Comparison of ENCODE assay signal across 8 cellular contexts in genomic region chr7:24715661-24716479, GRCh38. TPM values are rescaled to one million over a fixed set of nuclear protein-coding genes. Genes with fewer than 3 reads are reported as not detected.
DNase-seq lines count a peak whose midpoint lies in the region; ATAC-seq and TF ChIP-seq lines count a peak whose summit lies in the region.

No MANE protein-coding gene starts in this region.

- H3K27ac ChIP-seq in breast epithelium, result no peak overlapping the region
- H3K27ac ChIP-seq in CD4-positive, alpha-beta memory T cell (ENCODE audit: low read depth, low read length), result no peak overlapping the region

- CTCF ChIA-PET in MCF 10A (lab: Yijun Ruan, JAX), result interaction anchor here (0.6 to 1.1 kb wide), 4 partner anchors 12 to 760 kb away, joined by 3 read pairs; no protein-coding TSS in a partner anchor
- CTCF ChIA-PET in CD4-positive, alpha-beta memory T cell (lab: Charles Lee; ENCODE audit: partially characterized antibody), result interaction anchor here (1.5 kb wide), 1 partner anchor 10 kb away, joined by 7 read pairs; no protein-coding TSS in a partner anchor

- no peak overlapping the region for H3K27ac Mint-ChIP-seq in MCF 10A (ENCODE audit: low read depth, unreplicated experiment)
- no peak overlapping the region for H3K27ac Mint-ChIP-seq in central memory CD8-positive, alpha-beta T cell (ENCODE audit: low read depth)
- peak overlapping the region in 1 of 7 donors; percentile 58 for H3K27ac Mint-ChIP-seq in CD4-positive, alpha-beta memory T cell

- POLR2A ChIA-PET in MCF 10A (lab: Yijun Ruan, JAX), result no interaction called here
- POLR2A ChIA-PET in CD4-positive, alpha-beta memory T cell (lab: Charles Lee; ENCODE audit: partially characterized antibody), result no interaction called here

- TF ChIP-seq CTCF in MCF 10A (IDR thresholded peaks at IDR 0.05; ENCODE audit: unreplicated experiment) (no peak), breast epithelium (IDR thresholded peaks at IDR 0.05) (no peak)

- H3K4me1 Mint-ChIP-seq in MCF 10A (ENCODE audit: insufficient read depth, unreplicated experiment), result peaks cover 2% of the 10 kb centered on the region
- H3K4me1 Mint-ChIP-seq in central memory CD8-positive, alpha-beta T cell, result peaks cover 16% of the 10 kb centered on the region
- peaks cover 0 to 8% (median 0%) of the 10 kb centered on the region in 4 donors for H3K4me1 Mint-ChIP-seq in CD4-positive, alpha-beta memory T cell

- peaks cover 7% of the 10 kb centered on the region for H3K36me3 Mint-ChIP-seq in MCF 10A (ENCODE audit: insufficient read depth, unreplicated experiment)
- H3K36me3 Mint-ChIP-seq in central memory CD8-positive, alpha-beta T cell (ENCODE audit: insufficient read depth), result peaks cover 1% of the 10 kb centered on the region
- no peaks in the 10 kb centered on the region for H3K36me3 Mint-ChIP-seq in CD4-positive, alpha-beta memory T cell

- H3K9me3 ChIP-seq in breast epithelium, result no peaks in the 10 kb centered on the region
- no peaks in the 10 kb centered on the region for H3K9me3 ChIP-seq in CD4-positive, alpha-beta memory T cell (ENCODE audit: control insufficient read depth in 1 of 2, low read length in 2 of 2)

- H3K36me3 ChIP-seq in breast epithelium, result no peaks in the 10 kb centered on the region
- H3K36me3 ChIP-seq in H7 (replicated peaks; ENCODE audit: control insufficient read depth, insufficient read depth, low read length), result no peaks in the 10 kb centered on the region
- no peaks in the 10 kb centered on the region for H3K36me3 ChIP-seq in CD4-positive, alpha-beta memory T cell (ENCODE audit: insufficient read depth, low read length)

- DNase-seq in MCF 10A (ENCODE audit: unreplicated experiment) (peak; percentile 41), breast epithelium (ENCODE audit: low spot score in 2 of 2) (no peak), H7 (peak; percentile 81), Kasumi-1 (lab: John Stamatoyannopoulos, UW) (peak; percentile 81 to 89), myocyte (ENCODE audit: low read depth) (peak; percentile 90), amniotic stem cell (lab: John Stamatoyannopoulos, UW) (no peak)
- DNase-seq in central memory CD8-positive, alpha-beta T cell (ENCODE audit: low spot score in 2 of 2), result peak in 1 of 2 donors; percentile 6
- DNase-seq in CD4-positive, alpha-beta memory T cell, result no peak

- H3K9me3 Mint-ChIP-seq in MCF 10A (ENCODE audit: unreplicated experiment), result no peaks in the 10 kb centered on the region
- H3K9me3 Mint-ChIP-seq in central memory CD8-positive, alpha-beta T cell, result no peaks in the 10 kb centered on the region
- H3K9me3 Mint-ChIP-seq in CD4-positive, alpha-beta memory T cell, result no peaks in the 10 kb centered on the region

- ATAC-seq in central memory CD8-positive, alpha-beta T cell (replicated peaks; ENCODE audit: extremely low read depth, poor library complexity, severe bottlenecking), result peak; percentile 64

- H3K27me3 Mint-ChIP-seq in MCF 10A (ENCODE audit: insufficient read depth, unreplicated experiment), result no peaks in the 10 kb centered on the region
- peaks cover 58% of the 10 kb centered on the region for H3K27me3 Mint-ChIP-seq in central memory CD8-positive, alpha-beta T cell
- H3K27me3 Mint-ChIP-seq in CD4-positive, alpha-beta memory T cell, result peaks cover 0 to 22% of the 10 kb centered on the region in 2 donors

- H3K4me1 ChIP-seq in breast epithelium, result no peaks in the 10 kb centered on the region
- no peaks in the 10 kb centered on the region for H3K4me1 ChIP-seq in CD4-positive, alpha-beta memory T cell (ENCODE audit: insufficient read depth, low read length)

- TF ChIP-seq POLR2A in breast epithelium (IDR thresholded peaks at IDR 0.05), result no peak

- no TSS peak for BruUV-seq in MCF 10A (replicated peaks; lab: Mats Ljungman, UMichigan)

- intact Hi-C loops in MCF 10A (cut with micrococcal nuclease), result no loop called here
- intact Hi-C loops in breast epithelium (cut with DNase I; ENCODE audit: low total_unique reads), result no loop called here
- intact Hi-C loops in CD4-positive, alpha-beta memory T cell (cut with micrococcal nuclease), result no loop called here

- H3K4me3 Mint-ChIP-seq in MCF 10A (ENCODE audit: unreplicated experiment), result no peak overlapping the region
- no peak overlapping the region for H3K4me3 Mint-ChIP-seq in central memory CD8-positive, alpha-beta T cell
- no peak overlapping the region for H3K4me3 Mint-ChIP-seq in CD4-positive, alpha-beta memory T cell

- H3K27me3 ChIP-seq in breast epithelium (no peaks in the 10 kb centered on the region), H7 (ENCODE audit: control insufficient read depth, insufficient read depth, low read length) (no peaks in the 10 kb centered on the region)
- H3K27me3 ChIP-seq in CD4-positive, alpha-beta memory T cell (ENCODE audit: insufficient read depth, low read length), result no peaks in the 10 kb centered on the region

- no peak overlapping the region for H3K4me3 ChIP-seq in breast epithelium
- no peak overlapping the region for H3K4me3 ChIP-seq in H7 (ENCODE audit: insufficient read depth, low read depth, low read length)
- no peak overlapping the region for H3K4me3 ChIP-seq in CD4-positive, alpha-beta memory T cell (ENCODE audit: low read length in 2 of 2)

RNA-seq across cellular contexts. Expression of gene GSDME, which starts 41.4 kb away (rescaled TPM):
- 41.6 and 46.1 TPM in 2 replicates for total RNA-seq in MCF 10A (2022)
- 10 to 100 TPM; 12.3 to 33.5 (median 15.1) TPM for total RNA-seq in breast epithelium
- 0.48 TPM in 2 replicates for total RNA-seq in H7 (2014; rRNA removed; shearing (Covaris generic))
- total RNA-seq in myocyte, result 28.2 and 33.7 TPM in 2 replicates
- polyA plus RNA-seq in myocyte (2012), result 49.6 TPM
- 1 to 10 TPM; 1.4 to 1.7 TPM for total RNA-seq in CD4-positive, alpha-beta memory T cell
- polyA plus RNA-seq in CD4-positive, alpha-beta memory T cell, result under 1 TPM; 0.46 to 0.47 TPM

Comparison
In these comparisons a context has a peak if more than half of its experiments do, and no peak if none do; other contexts are left out.
1. DNase-seq: peak in MCF 10A (single experiment), H7 (single experiment), Kasumi-1 (2 of 2) and myocyte (single experiment); none in breast epithelium (0 of 2), CD4-positive, alpha-beta memory T cell (0 of 5) and amniotic stem cell (single experiment).